In the genomic region with DNA sequence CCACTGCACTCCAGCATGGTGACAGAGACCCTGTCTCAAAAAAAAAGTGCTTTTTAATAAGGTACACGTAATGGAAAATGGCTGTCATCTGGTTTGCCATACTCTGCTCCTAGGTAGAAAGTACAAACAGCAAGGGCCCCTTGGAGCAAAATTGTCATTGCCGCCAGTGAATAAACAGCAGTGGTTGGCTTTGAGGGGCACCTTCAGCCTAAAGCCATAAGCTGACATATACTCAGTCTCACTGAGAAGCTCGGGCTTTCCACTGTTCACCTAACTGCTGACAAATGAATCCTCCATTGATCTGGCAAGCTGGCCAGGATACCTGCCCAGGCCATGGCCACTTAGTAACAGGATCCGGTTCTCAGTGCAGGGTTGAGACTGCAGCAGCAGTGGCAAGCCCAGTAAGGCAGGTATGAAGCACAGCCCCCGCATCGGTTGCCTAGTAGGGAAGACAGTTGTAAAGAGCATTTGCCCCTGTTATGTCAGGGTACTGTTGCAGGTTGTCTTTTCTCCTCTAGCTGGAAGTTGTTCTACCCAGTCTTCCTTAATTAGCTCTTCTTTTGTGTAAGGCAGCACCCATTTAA, we compare ENCODE assay signal across 16 cellular contexts. TPM values are rescaled to one million over a fixed set of nuclear protein-coding genes. Genes with fewer than 3 reads are reported as not detected.
DNase-seq lines count a peak whose midpoint lies in the region; ATAC-seq and TF ChIP-seq lines count a peak whose summit lies in the region.
"Had no signal": no experiment of that assay in that cellular context is flagged by ENCODE, and none has a peak within 500 bp of the region (broad histone marks: within the 10 kb centered on the region; RNA-seq: fewer than 3 reads in every experiment).

No MANE protein-coding gene starts in this region.

- CTCF ChIA-PET in activated CD4-positive, alpha-beta memory T cell treated with anti-CD3 and anti-CD28 coated beads, Interleukin-2, amount 10 ng/mL, durations not matched to agents 7 days and 5 days (lab: Charles Lee): interaction anchor here (0.7 to 1.1 kb wide), 2 partner anchors 29 to 54 kb away, joined by 3 to 4 read pairs; no protein-coding TSS in a partner anchor
- CTCF ChIA-PET in activated CD4-positive, alpha-beta memory T cell treated with anti-CD3 and anti-CD28 coated beads for 36 hours (lab: Charles Lee): no interaction called here
- CTCF ChIA-PET in activated CD8-positive, alpha-beta T cell treated with anti-CD3 and anti-CD28 coated beads for 36 hours (lab: Charles Lee): interaction anchor here (0.9 to 3.8 kb wide), 8 partner anchors 10 to 41 kb away, joined by 3 to 13 read pairs (median 4); partner anchors contain the start of gene MARK2

- H3K27ac Mint-ChIP-seq in activated CD4-positive, alpha-beta memory T cell treated with anti-CD3 and anti-CD28 coated beads, Interleukin-2, amount 10 ng/mL, durations not matched to agents 7 days and 5 days: peak overlapping the region; percentile 9
- H3K27ac Mint-ChIP-seq in activated CD4-positive, alpha-beta memory T cell treated with anti-CD3 and anti-CD28 coated beads for 36 hours: no peak overlapping the region
- peak overlapping the region; percentile 21 for H3K27ac Mint-ChIP-seq in activated CD8-positive, alpha-beta T cell treated with anti-CD3 and anti-CD28 coated beads for 36 hours
- H3K27ac Mint-ChIP-seq in endothelial cell (ENCODE audit: unreplicated experiment): peak overlapping the region; percentile 57

- POLR2A ChIA-PET in activated CD4-positive, alpha-beta memory T cell treated with anti-CD3 and anti-CD28 coated beads, Interleukin-2, amount 10 ng/mL, durations not matched to agents 7 days and 5 days (lab: Charles Lee): interaction anchor here (1.4 to 1.8 kb wide), 2 partner anchors 8 to 10 kb away, joined by 3 to 7 read pairs; no protein-coding TSS in a partner anchor
- POLR2A ChIA-PET in activated CD4-positive, alpha-beta memory T cell treated with anti-CD3 and anti-CD28 coated beads for 36 hours (lab: Charles Lee): interaction anchor here (1.6 kb wide), 1 partner anchor 15 kb away, joined by 3 read pairs; no protein-coding TSS in a partner anchor
- POLR2A ChIA-PET in activated CD8-positive, alpha-beta T cell treated with anti-CD3 and anti-CD28 coated beads for 36 hours (lab: Charles Lee): interaction anchor here (0.8 kb wide), 1 partner anchor 10 kb away, joined by 3 read pairs; no protein-coding TSS in a partner anchor

- no peaks in the 10 kb centered on the region for H3K27me3 Mint-ChIP-seq in activated CD4-positive, alpha-beta memory T cell treated with anti-CD3 and anti-CD28 coated beads, Interleukin-2, amount 10 ng/mL, durations not matched to agents 7 days and 5 days
- no peaks in the 10 kb centered on the region for H3K27me3 Mint-ChIP-seq in activated CD4-positive, alpha-beta memory T cell treated with anti-CD3 and anti-CD28 coated beads for 36 hours
- H3K27me3 Mint-ChIP-seq in activated CD8-positive, alpha-beta T cell treated with anti-CD3 and anti-CD28 coated beads for 36 hours: no peaks in the 10 kb centered on the region
- H3K27me3 Mint-ChIP-seq in endothelial cell (ENCODE audit: unreplicated experiment): peaks cover 6% of the 10 kb centered on the region
- H3K27me3 Mint-ChIP-seq: naive B cell had no signal

- intact Hi-C loops in activated CD4-positive, alpha-beta memory T cell treated with anti-CD3 and anti-CD28 coated beads for 36 hours (cut with micrococcal nuclease): no loop called here
- intact Hi-C loops in activated CD8-positive, alpha-beta T cell treated with anti-CD3 and anti-CD28 coated beads for 36 hours (cut with micrococcal nuclease): no loop called here

- peaks cover 35% of the 10 kb centered on the region for H3K4me1 Mint-ChIP-seq in activated CD4-positive, alpha-beta memory T cell treated with anti-CD3 and anti-CD28 coated beads, Interleukin-2, amount 10 ng/mL, durations not matched to agents 7 days and 5 days
- peaks cover 62% of the 10 kb centered on the region for H3K4me1 Mint-ChIP-seq in activated CD4-positive, alpha-beta memory T cell treated with anti-CD3 and anti-CD28 coated beads for 36 hours (ENCODE audit: low read depth)
- peaks cover 80% of the 10 kb centered on the region for H3K4me1 Mint-ChIP-seq in activated CD8-positive, alpha-beta T cell treated with anti-CD3 and anti-CD28 coated beads for 36 hours (ENCODE audit: low read depth)
- peaks cover 57% of the 10 kb centered on the region for H3K4me1 Mint-ChIP-seq in endothelial cell (ENCODE audit: unreplicated experiment)

- H3K9me3 Mint-ChIP-seq in activated CD4-positive, alpha-beta memory T cell treated with anti-CD3 and anti-CD28 coated beads, Interleukin-2, amount 10 ng/mL, durations not matched to agents 7 days and 5 days: no peaks in the 10 kb centered on the region
- H3K9me3 Mint-ChIP-seq in activated CD4-positive, alpha-beta memory T cell treated with anti-CD3 and anti-CD28 coated beads for 36 hours: no peaks in the 10 kb centered on the region
- no peaks in the 10 kb centered on the region for H3K9me3 Mint-ChIP-seq in activated CD8-positive, alpha-beta T cell treated with anti-CD3 and anti-CD28 coated beads for 36 hours
- no peaks in the 10 kb centered on the region for H3K9me3 Mint-ChIP-seq in endothelial cell (ENCODE audit: unreplicated experiment)
- H3K9me3 Mint-ChIP-seq: naive B cell had no signal

- no peak for DNase-seq in activated CD4-positive, alpha-beta memory T cell treated with anti-CD3 and anti-CD28 coated beads, Interleukin-2, amount 10 ng/mL, durations not matched to agents 7 days and 5 days
- DNase-seq in activated CD4-positive, alpha-beta memory T cell treated with anti-CD3 and anti-CD28 coated beads for 36 hours: no peak
- DNase-seq in activated CD8-positive, alpha-beta T cell treated with anti-CD3 and anti-CD28 coated beads for 36 hours: peak; percentile 42
- no peak for DNase-seq in endothelial cell (ENCODE audit: low spot score)
- DNase-seq in putamen (ENCODE audit: low spot score): peak; percentile 66
- DNase-seq in OCI-M1 (lab: John Stamatoyannopoulos, UW): no peak
- DNase-seq: activated CD4-positive, alpha-beta T cell treated with anti-CD3 and anti-CD28 coated beads for 1 hour; heart right ventricle; naive B cell; NCI-H1436; NCI-H2227 treated with DMSO at 0.1 percent for 48 hours; stimulated activated CD4-positive, alpha-beta T cell treated with anti-CD3 and anti-CD28 coated beads, Interleukin-1b, Interleukin-23, amount 100 ng/mL, for 48 hours had no signal

- no peak overlapping the region for H3K4me3 Mint-ChIP-seq in activated CD4-positive, alpha-beta memory T cell treated with anti-CD3 and anti-CD28 coated beads, Interleukin-2, amount 10 ng/mL, durations not matched to agents 7 days and 5 days
- H3K4me3 Mint-ChIP-seq in activated CD4-positive, alpha-beta memory T cell treated with anti-CD3 and anti-CD28 coated beads for 36 hours: no peak overlapping the region
- no peak overlapping the region for H3K4me3 Mint-ChIP-seq in activated CD8-positive, alpha-beta T cell treated with anti-CD3 and anti-CD28 coated beads for 36 hours
- no peak overlapping the region for H3K4me3 Mint-ChIP-seq in endothelial cell (ENCODE audit: unreplicated experiment)
- H3K4me3 Mint-ChIP-seq: naive B cell had no signal

- peaks cover 15% of the 10 kb centered on the region for H3K36me3 Mint-ChIP-seq in activated CD4-positive, alpha-beta memory T cell treated with anti-CD3 and anti-CD28 coated beads, Interleukin-2, amount 10 ng/mL, durations not matched to agents 7 days and 5 days (ENCODE audit: low read depth)
- peaks cover 5% of the 10 kb centered on the region for H3K36me3 Mint-ChIP-seq in activated CD4-positive, alpha-beta memory T cell treated with anti-CD3 and anti-CD28 coated beads for 36 hours
- peaks cover 32% of the 10 kb centered on the region for H3K36me3 Mint-ChIP-seq in activated CD8-positive, alpha-beta T cell treated with anti-CD3 and anti-CD28 coated beads for 36 hours (ENCODE audit: low read depth)
- H3K36me3 Mint-ChIP-seq in endothelial cell (ENCODE audit: low read depth, unreplicated experiment): peaks cover 13% of the 10 kb centered on the region
- H3K36me3 Mint-ChIP-seq: naive B cell had no signal

- ATAC-seq in activated CD8-positive, alpha-beta T cell treated with anti-CD3 and anti-CD28 coated beads for 36 hours: peak; percentile 63
- ATAC-seq in HG03159 (IDR thresholded peaks at IDR 0.05; ENCODE audit: unreplicated experiment): no peak
- ATAC-seq in HG02885 (IDR thresholded peaks at IDR 0.05; ENCODE audit: poor library complexity, unreplicated experiment): no peak
- ATAC-seq: GM12878, heart right ventricle, SK-N-SH treated with all-trans-retinoic acid at 6 μM for 48 hours had no signal

- no peak for TF ChIP-seq CTCF in activated CD8-positive, alpha-beta T cell treated with anti-CD3 and anti-CD28 coated beads for 36 hours (IDR thresholded peaks at IDR 0.05)
- no peak for TF ChIP-seq CTCF in endothelial cell (IDR thresholded peaks at IDR 0.05; ENCODE audit: unreplicated experiment)

RNA-seq across cellular contexts. Expression of gene MARK2, which starts 38.8 kb away (rescaled TPM):
- total RNA-seq in activated CD4-positive, alpha-beta memory T cell treated with anti-CD3 and anti-CD28 coated beads, Interleukin-2, amount 10 ng/mL, durations not matched to agents 7 days and 5 days: 10 to 100 TPM; 48.7 to 54.2 TPM
- total RNA-seq in activated CD4-positive, alpha-beta memory T cell treated with anti-CD3 and anti-CD28 coated beads for 36 hours: 10 to 100 TPM; 20.0 to 29.0 TPM
- 10 to 100 TPM; 23.3 to 24.5 TPM for total RNA-seq in activated CD8-positive, alpha-beta T cell treated with anti-CD3 and anti-CD28 coated beads for 36 hours
- 42.6 TPM for total RNA-seq in endothelial cell (ENCODE audit: unreplicated experiment)

RNA-seq across cellular contexts. Expression of gene RCOR2, which starts 39.2 kb away (rescaled TPM):
- not detected for total RNA-seq in activated CD4-positive, alpha-beta memory T cell treated with anti-CD3 and anti-CD28 coated beads, Interleukin-2, amount 10 ng/mL, durations not matched to agents 7 days and 5 days
- under 1 TPM; 0.21 to 0.27 TPM for total RNA-seq in activated CD4-positive, alpha-beta memory T cell treated with anti-CD3 and anti-CD28 coated beads for 36 hours
- total RNA-seq in activated CD8-positive, alpha-beta T cell treated with anti-CD3 and anti-CD28 coated beads for 36 hours: 1 to 10 TPM in 1 of 2 experiments, under 1 TPM in 1; 0.61 to 2.1 TPM
- total RNA-seq in endothelial cell (ENCODE audit: unreplicated experiment): 9.3 TPM

Comparison
In these comparisons a context has a peak if more than half of its experiments do, and no peak if none do; other contexts are left out.
1. DNase-seq: peak in activated CD8-positive, alpha-beta T cell treated with anti-CD3 and anti-CD28 coated beads for 36 hours (single experiment) and putamen (single experiment); none in activated CD4-positive, alpha-beta memory T cell treated with anti-CD3 and anti-CD28 coated beads, Interleukin-2, amount 10 ng/mL, durations not matched to agents 7 days and 5 days (single experiment), activated CD4-positive, alpha-beta memory T cell treated with anti-CD3 and anti-CD28 coated beads for 36 hours (single experiment), endothelial cell (single experiment) and OCI-M1 (single experiment).